1 cellular context compared by ENCODE assay signal in genomic region chr16:70253291-70254094, GRCh38.
TF ChIP-seq lines count a peak whose summit lies in the region.

No MANE protein-coding gene starts in this region.

TF ChIP-seq in endothelial cell of umbilical vein, 7 proteins besides CTCF, POLR2A, EP300 and RAD21:
- TF ChIP-seq POLR2AphosphoS5 (IDR thresholded peaks at IDR 0.05; ENCODE audit: insufficient read depth, low read depth, low read length) (no peak), MAX (IDR thresholded peaks at IDR 0.05; ENCODE audit: insufficient read depth, insufficient read length) (no peak), JUN (IDR thresholded peaks at IDR 0.05; ENCODE audit: borderline replicate concordance, insufficient read depth, insufficient read length, low read depth) (no peak), GATA2 (IDR thresholded peaks at IDR 0.05; ENCODE audit: insufficient read depth, insufficient read length, low read depth, low read length) (no peak), MYC (IDR thresholded peaks at IDR 0.05; ENCODE audit: low read depth, low read length) (no peak), EZH2 (IDR thresholded peaks at IDR 0.05; ENCODE audit: borderline replicate concordance, low read depth, low read length, severe bottlenecking) (no peak), FOS (IDR thresholded peaks at IDR 0.05; ENCODE audit: borderline replicate concordance, insufficient read depth, low read length) (no peak)
